ENCODE assay signal across 29 cellular contexts in the genomic region with DNA sequence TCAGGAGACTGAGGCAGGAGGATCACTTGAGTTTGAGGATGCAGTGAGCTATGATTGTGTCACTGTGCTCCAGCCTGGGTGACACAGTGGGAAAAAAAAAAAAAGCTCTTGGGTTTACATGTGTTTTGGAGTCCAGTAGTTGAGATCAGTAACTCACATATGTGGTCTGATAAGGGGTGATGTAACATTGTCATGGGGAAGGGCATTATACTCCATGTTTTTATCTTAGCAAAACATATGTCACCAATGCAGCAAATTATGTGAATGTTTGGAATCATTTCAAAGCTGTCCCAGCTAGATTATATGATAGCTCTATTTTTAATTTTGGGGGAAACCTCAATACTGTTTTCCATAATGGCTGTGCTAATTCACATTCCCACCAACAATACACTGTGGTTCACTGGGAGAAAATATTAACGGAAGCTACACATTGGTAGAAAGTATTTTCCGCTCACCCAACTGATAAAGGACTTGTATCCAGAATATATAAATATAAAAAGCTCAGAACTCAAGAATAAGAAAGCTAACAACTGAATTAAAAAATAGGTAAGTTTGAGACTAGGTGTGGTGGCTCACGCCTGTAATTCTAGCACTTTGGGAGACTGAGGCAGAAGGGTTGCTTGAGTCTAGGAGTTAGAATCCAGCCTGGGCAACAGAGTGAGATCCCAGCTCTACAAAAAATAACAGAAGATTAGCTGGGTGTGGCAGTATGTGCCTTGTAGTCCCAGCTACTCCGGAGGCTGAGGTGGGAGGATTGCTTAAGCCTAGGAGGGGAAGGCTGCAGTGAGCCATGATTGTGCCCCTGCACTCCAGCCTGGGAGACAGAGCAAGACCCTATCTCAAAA.
"Had no signal": no experiment of that assay in that cellular context is flagged by ENCODE, and none has a peak within 500 bp of the region (broad histone marks: within the 10 kb centered on the region; RNA-seq: fewer than 3 reads in every experiment).

No MANE protein-coding gene starts in this region.

- H3K27ac ChIP-seq: colonic mucosa, epithelial cell of prostate, esophagus muscularis mucosa, foreskin keratinocyte, gastroesophageal sphincter, heart left ventricle, left lung, prostate gland, right atrium auricular region, testis, tibial artery had no signal

- H3K4me1 ChIP-seq: colonic mucosa, esophagus muscularis mucosa, foreskin keratinocyte, gastroesophageal sphincter, left lung, prostate gland, right atrium auricular region, testis, tibial artery had no signal

- H3K4me2 ChIP-seq: smooth muscle cell had no signal

- H3K36me3 Mint-ChIP-seq: stimulated activated effector memory CD8-positive, alpha-beta T cell treated with anti-CD3 and anti-CD28 coated beads, Interleukin-12 subunit alpha, Interleukin-12 subunit beta, amount 100 ng/mL, for 72 hours had no signal

- H3K9me3 Mint-ChIP-seq: endodermal cell; nephron; stimulated activated effector memory CD8-positive, alpha-beta T cell treated with anti-CD3 and anti-CD28 coated beads, Interleukin-12 subunit alpha, Interleukin-12 subunit beta, amount 100 ng/mL, for 72 hours had no signal

- H3K27me3 Mint-ChIP-seq: dendritic cell treated with granulocyte-macrophage colony-stimulating factor and Interleukin-4, amounts not matched to agents 40 ng/mL and 50 ng/mL, for 4 days; type B pancreatic cell had no signal

- H3K27ac Mint-ChIP-seq: dendritic cell treated with granulocyte-macrophage colony-stimulating factor and Interleukin-4, amounts not matched to agents 40 ng/mL and 50 ng/mL, for 4 days; endodermal cell; mesothelial cell of epicardium; naive thymus-derived CD4-positive, alpha-beta T cell; nephron; stimulated activated effector memory CD8-positive, alpha-beta T cell treated with anti-CD3 and anti-CD28 coated beads, Interleukin-12 subunit alpha, Interleukin-12 subunit beta, amount 100 ng/mL, for 72 hours; type B pancreatic cell had no signal

- H3K4me3 ChIP-seq: colonic mucosa, esophagus muscularis mucosa, gastroesophageal sphincter, heart left ventricle, left lung, prostate gland, right atrium auricular region, smooth muscle cell, testis, tibial artery had no signal

- DNase-seq: colonic mucosa; effector CD8-positive, alpha-beta T cell; endodermal cell; foreskin keratinocyte; heart left ventricle; hippocampal formation; left cardiac atrium; left lung; mesenchymal stem cell; naive thymus-derived CD4-positive, alpha-beta T cell; nucleus accumbens; stimulated activated CD4-positive, alpha-beta T cell treated with anti-CD3 and anti-CD28 coated beads, Interleukin-12 subunit alpha, Interleukin-12 subunit beta, amount 100 ng/mL, for 4 hours; stimulated activated CD4-positive, alpha-beta T cell treated with anti-CD3 and anti-CD28 coated beads, Interleukin-2, amount 100 ng/mL, for 24 hours; stimulated activated CD4-positive, alpha-beta T cell treated with anti-CD3 and anti-CD28 coated beads, Interleukin-4, amount 100 ng/mL, for 24 hours; stimulated activated naive CD8-positive, alpha-beta T cell treated with anti-CD3 and anti-CD28 coated beads, Interleukin-15, Interleukin-2, amounts not matched to agents 100 U/mL and 50 U/mL, for 24 hours; substantia nigra; testis; tibial artery had no signal

- H3K4me3 Mint-ChIP-seq: dendritic cell treated with granulocyte-macrophage colony-stimulating factor and Interleukin-4, amounts not matched to agents 40 ng/mL and 50 ng/mL, for 4 days; endodermal cell; mesothelial cell of epicardium; naive thymus-derived CD4-positive, alpha-beta T cell; nephron; stimulated activated effector memory CD8-positive, alpha-beta T cell treated with anti-CD3 and anti-CD28 coated beads, Interleukin-12 subunit alpha, Interleukin-12 subunit beta, amount 100 ng/mL, for 72 hours; type B pancreatic cell had no signal

- H3K9me3 ChIP-seq: colonic mucosa, esophagus muscularis mucosa, gastroesophageal sphincter, heart left ventricle, left lung, prostate gland, right atrium auricular region, testis, tibial artery had no signal

- H3K27me3 ChIP-seq: colonic mucosa, esophagus muscularis mucosa, foreskin keratinocyte, gastroesophageal sphincter, heart left ventricle, left lung, right atrium auricular region, testis, tibial artery had no signal

- H3K36me3 ChIP-seq: colonic mucosa, esophagus muscularis mucosa, gastroesophageal sphincter, heart left ventricle, left lung, prostate gland, right atrium auricular region, tibial artery had no signal
